ENCODE assay signal across 1 cellular context in genomic region chr19:23395041-23395721, GRCh38.
TF ChIP-seq lines count a peak whose summit lies in the region.

Gene ZNF91, minus strand, starts transcription at chr19:23395471. Its CDS starts 117 bp downstream, at chr19:23395354.

TF ChIP-seq in HepG2, 621 proteins besides CTCF, POLR2A, EP300 and RAD21 (continued from another document and continues in another):
- TF ChIP-seq, protein P1, sequence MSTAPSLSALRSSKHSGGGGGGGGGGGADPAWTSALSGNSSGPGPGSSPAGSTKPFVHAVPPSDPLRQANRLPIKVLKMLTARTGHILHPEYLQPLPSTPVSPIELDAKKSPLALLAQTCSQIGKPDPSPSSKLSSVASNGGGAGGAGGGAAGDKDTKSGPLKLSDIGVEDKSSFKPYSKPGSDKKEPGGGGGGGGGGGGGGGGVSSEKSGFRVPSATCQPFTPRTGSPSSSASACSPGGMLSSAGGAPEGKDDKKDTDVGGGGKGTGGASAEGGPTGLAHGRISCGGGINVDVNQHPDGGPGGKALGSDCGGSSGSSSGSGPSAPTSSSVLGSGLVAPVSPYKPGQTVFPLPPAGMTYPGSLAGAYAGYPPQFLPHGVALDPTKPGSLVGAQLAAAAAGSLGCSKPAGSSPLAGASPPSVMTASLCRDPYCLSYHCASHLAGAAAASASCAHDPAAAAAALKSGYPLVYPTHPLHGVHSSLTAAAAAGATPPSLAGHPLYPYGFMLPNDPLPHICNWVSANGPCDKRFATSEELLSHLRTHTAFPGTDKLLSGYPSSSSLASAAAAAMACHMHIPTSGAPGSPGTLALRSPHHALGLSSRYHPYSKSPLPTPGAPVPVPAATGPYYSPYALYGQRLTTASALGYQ (CRISPR knock-in tag; IDR thresholded peaks at IDR 0.05): peak; percentile 39; the same call in 1 of the 2 replicates
- TF ChIP-seq ZKSCAN5 (CRISPR knock-in tag; IDR thresholded peaks at IDR 0.05) (0 out of 2 replicates have a peak, but pooled peaks have one; percentile 23), ZFP91 (CRISPR knock-in tag; IDR thresholded peaks at IDR 0.05; ENCODE audit: borderline replicate concordance) (peak; percentile 70), ZNF24 (IDR thresholded peaks at IDR 0.05) (no peak), ZNF850 (CRISPR knock-in tag; conservative IDR thresholded peaks at IDR 0.05) (no peak), POLR2AphosphoS2 (IDR thresholded peaks at IDR 0.05; ENCODE audit: low read depth, low read length) (no peak), MAZ (IDR thresholded peaks at IDR 0.05; ENCODE audit: borderline replicate concordance, low read depth, low read length) (no peak), MAZ (CRISPR knock-in tag; IDR thresholded peaks at IDR 0.05; ENCODE audit: low read depth) (peak; percentile 56; the same call in 1 of the 2 replicates), ZNF350 (CRISPR knock-in tag; IDR thresholded peaks at IDR 0.05; ENCODE audit: borderline replicate concordance, low read depth) (peak; percentile 81; the same call in 1 of the 2 replicates), ZNF282 (IDR thresholded peaks at IDR 0.05; ENCODE audit: partially characterized antibody) (no peak), MAFK (conservative IDR thresholded peaks at IDR 0.05 in 1 of 2, IDR thresholded peaks at IDR 0.05 in 1 of 2; ENCODE audit: low read length in 2 of 2) (no peak), ELF4 (CRISPR knock-in tag; IDR thresholded peaks at IDR 0.05; ENCODE audit: borderline replicate concordance) (peak; percentile 75; the same call in 1 of the 2 replicates), ZNF468 (CRISPR knock-in tag; IDR thresholded peaks at IDR 0.05) (peak; percentile 80; the same call in 1 of the 2 replicates), ZMYM3 (CRISPR knock-in tag; IDR thresholded peaks at IDR 0.05) (no peak), ETV6 (CRISPR knock-in tag; conservative IDR thresholded peaks at IDR 0.05) (no peak; the same call in 1 of the 2 replicates), DMAP1 (CRISPR knock-in tag; IDR thresholded peaks at IDR 0.05) (peak; percentile 65; the same call in 1 of the 2 replicates), ZNF20 (CRISPR knock-in tag; IDR thresholded peaks at IDR 0.05) (no peak), ZNF839 (CRISPR knock-in tag; IDR thresholded peaks at IDR 0.05; ENCODE audit: borderline replicate concordance) (no peak), ZNF253 (CRISPR knock-in tag; IDR thresholded peaks at IDR 0.05; ENCODE audit: borderline replicate concordance) (0 out of 2 replicates have a peak, but pooled peaks have one; percentile 27), CCDC6 (CRISPR knock-in tag; IDR thresholded peaks at IDR 0.05) (no peak), MYNN (CRISPR knock-in tag; IDR thresholded peaks at IDR 0.05; ENCODE audit: low read depth) (peak; percentile 53; the same call in 1 of the 2 replicates), TSC22D2 (CRISPR knock-in tag; IDR thresholded peaks at IDR 0.05; ENCODE audit: borderline replicate concordance) (peak; percentile 81; the same call in 1 of the 2 replicates), ELF3 (CRISPR knock-in tag; IDR thresholded peaks at IDR 0.05) (peak; percentile 70), ZNF143 (CRISPR knock-in tag; IDR thresholded peaks at IDR 0.05) (no peak), TGIF2 (CRISPR knock-in tag; IDR thresholded peaks at IDR 0.05) (peak; percentile 93), TEAD3 (CRISPR knock-in tag; optimal IDR thresholded peaks at IDR 0.05; ENCODE audit: borderline replicate concordance) (no peak), ZNF292 (CRISPR knock-in tag; IDR thresholded peaks at IDR 0.05; ENCODE audit: borderline replicate concordance, low read depth) (peak; percentile 88), ZC3H13 (CRISPR knock-in tag; IDR thresholded peaks at IDR 0.05) (no peak), RBM22 (optimal IDR thresholded peaks at IDR 0.05; ENCODE audit: low read length) (no peak), ZNF318 (CRISPR knock-in tag; IDR thresholded peaks at IDR 0.05) (0 out of 2 replicates have a peak, but pooled peaks have one; percentile 62), ZNF713 (CRISPR knock-in tag; IDR thresholded peaks at IDR 0.05) (no peak), ZNF781 (CRISPR knock-in tag; IDR thresholded peaks at IDR 0.05; ENCODE audit: borderline replicate concordance, not compliant biosample characterization) (peak; percentile 66), FOXO1 (CRISPR knock-in tag; IDR thresholded peaks at IDR 0.05) (peak; percentile 30), ZSCAN9 (CRISPR knock-in tag; IDR thresholded peaks at IDR 0.05; ENCODE audit: borderline replicate concordance) (no peak), PPARG (CRISPR knock-in tag; conservative IDR thresholded peaks at IDR 0.05) (0 out of 2 replicates have a peak, but pooled peaks have one; percentile 16), ZNF646 (CRISPR knock-in tag; IDR thresholded peaks at IDR 0.05) (no peak), NRL (CRISPR knock-in tag; IDR thresholded peaks at IDR 0.05; ENCODE audit: borderline replicate concordance) (peak; percentile 96), MXD4 (CRISPR knock-in tag; IDR thresholded peaks at IDR 0.05) (0 out of 2 replicates have a peak, but pooled peaks have one; percentile 56)
- TF ChIP-seq, protein P2, sequence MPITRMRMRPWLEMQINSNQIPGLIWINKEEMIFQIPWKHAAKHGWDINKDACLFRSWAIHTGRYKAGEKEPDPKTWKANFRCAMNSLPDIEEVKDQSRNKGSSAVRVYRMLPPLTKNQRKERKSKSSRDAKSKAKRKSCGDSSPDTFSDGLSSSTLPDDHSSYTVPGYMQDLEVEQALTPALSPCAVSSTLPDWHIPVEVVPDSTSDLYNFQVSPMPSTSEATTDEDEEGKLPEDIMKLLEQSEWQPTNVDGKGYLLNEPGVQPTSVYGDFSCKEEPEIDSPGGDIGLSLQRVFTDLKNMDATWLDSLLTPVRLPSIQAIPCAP (CRISPR knock-in tag; IDR thresholded peaks at IDR 0.05; ENCODE audit: low read depth): 0 out of 2 replicates have a peak, but pooled peaks have one; percentile 63
- TF ChIP-seq, protein P3, sequence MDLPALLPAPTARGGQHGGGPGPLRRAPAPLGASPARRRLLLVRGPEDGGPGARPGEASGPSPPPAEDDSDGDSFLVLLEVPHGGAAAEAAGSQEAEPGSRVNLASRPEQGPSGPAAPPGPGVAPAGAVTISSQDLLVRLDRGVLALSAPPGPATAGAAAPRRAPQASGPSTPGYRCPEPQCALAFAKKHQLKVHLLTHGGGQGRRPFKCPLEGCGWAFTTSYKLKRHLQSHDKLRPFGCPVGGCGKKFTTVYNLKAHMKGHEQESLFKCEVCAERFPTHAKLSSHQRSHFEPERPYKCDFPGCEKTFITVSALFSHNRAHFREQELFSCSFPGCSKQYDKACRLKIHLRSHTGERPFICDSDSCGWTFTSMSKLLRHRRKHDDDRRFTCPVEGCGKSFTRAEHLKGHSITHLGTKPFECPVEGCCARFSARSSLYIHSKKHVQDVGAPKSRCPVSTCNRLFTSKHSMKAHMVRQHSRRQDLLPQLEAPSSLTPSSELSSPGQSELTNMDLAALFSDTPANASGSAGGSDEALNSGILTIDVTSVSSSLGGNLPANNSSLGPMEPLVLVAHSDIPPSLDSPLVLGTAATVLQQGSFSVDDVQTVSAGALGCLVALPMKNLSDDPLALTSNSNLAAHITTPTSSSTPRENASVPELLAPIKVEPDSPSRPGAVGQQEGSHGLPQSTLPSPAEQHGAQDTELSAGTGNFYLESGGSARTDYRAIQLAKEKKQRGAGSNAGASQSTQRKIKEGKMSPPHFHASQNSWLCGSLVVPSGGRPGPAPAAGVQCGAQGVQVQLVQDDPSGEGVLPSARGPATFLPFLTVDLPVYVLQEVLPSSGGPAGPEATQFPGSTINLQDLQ (CRISPR knock-in tag; IDR thresholded peaks at IDR 0.05): peak; percentile 49; the same call in 1 of the 2 replicates
